ENCODE assay signal across 12 cellular contexts in the genomic region with DNA sequence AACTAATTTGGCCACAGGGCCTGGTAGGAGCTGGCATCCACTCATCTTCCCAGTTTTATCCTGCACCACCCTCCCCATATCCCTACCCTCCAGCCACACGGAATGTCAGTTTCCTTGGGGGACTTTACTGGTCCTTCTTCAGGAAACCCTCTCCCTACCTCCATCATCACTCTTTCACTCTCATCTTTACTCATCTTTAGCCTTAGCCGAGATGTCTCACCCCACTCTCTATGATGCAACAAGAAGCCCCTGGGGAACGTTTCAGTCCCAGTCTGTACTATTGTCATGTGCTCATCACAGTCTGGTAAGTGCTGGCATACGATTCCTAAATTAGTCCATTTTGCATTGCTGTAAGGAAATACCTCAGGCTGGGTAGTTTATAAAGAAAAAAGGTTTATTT. TPM values are rescaled to one million over a fixed set of nuclear protein-coding genes. Genes with fewer than 3 reads are reported as not detected.
A peak's percentile ranks its signal among the peaks of the same experiment; 100 is the strongest.
DNase-seq lines count a peak whose midpoint lies in the region; ATAC-seq and TF ChIP-seq lines count a peak whose summit lies in the region.
"Had no signal": no experiment of that assay in that cellular context is flagged by ENCODE, and none has a peak within 500 bp of the region (broad histone marks: within the 10 kb centered on the region; RNA-seq: fewer than 3 reads in every experiment).

No MANE protein-coding gene starts in this region.

- H3K9me3 Mint-ChIP-seq in naive thymus-derived CD4-positive, alpha-beta T cell = no peaks in the 10 kb centered on the region
- H3K9me3 Mint-ChIP-seq: brain, memory B cell had no signal

- H3K4me3 ChIP-seq in AG10803 (ENCODE audit: low read length) = no peak overlapping the region
- H3K4me3 ChIP-seq in osteoblast (ENCODE audit: insufficient read depth, low read length) = no peak overlapping the region
- no peak overlapping the region for H3K4me3 ChIP-seq in naive thymus-derived CD4-positive, alpha-beta T cell (ENCODE audit: low read length)

- TF ChIP-seq CTCF in AG10803 (conservative IDR thresholded peaks at IDR 0.05; ENCODE audit: low read length) (no peak), osteoblast (IDR thresholded peaks at IDR 0.05; ENCODE audit: extremely low read depth, low read depth, low read length) (no peak)

- H3K4me1 Mint-ChIP-seq in naive thymus-derived CD4-positive, alpha-beta T cell = no peaks in the 10 kb centered on the region
- H3K4me1 Mint-ChIP-seq: brain had no signal

- H2AFZ ChIP-seq in osteoblast (ENCODE audit: low read length) = no peak overlapping the region

- no peak overlapping the region for H3K4me3 Mint-ChIP-seq in naive thymus-derived CD4-positive, alpha-beta T cell
- H3K4me3 Mint-ChIP-seq: brain, memory B cell had no signal

- intact Hi-C loops in naive thymus-derived CD4-positive, alpha-beta T cell (cut with micrococcal nuclease) = no loop called here

- CTCF ChIA-PET in naive thymus-derived CD4-positive, alpha-beta T cell (lab: Charles Lee) = no interaction called here

- peak; percentile 77 for ATAC-seq in GM18909 (IDR thresholded peaks at IDR 0.05; ENCODE audit: poor library complexity, unreplicated experiment)
- peak; percentile 74 for ATAC-seq in HG02588 (IDR thresholded peaks at IDR 0.05; ENCODE audit: unreplicated experiment)
- ATAC-seq in HG03457 (IDR thresholded peaks at IDR 0.05; ENCODE audit: unreplicated experiment) = peak; percentile 51
- no peak for ATAC-seq in naive thymus-derived CD4-positive, alpha-beta T cell

- H3K27ac Mint-ChIP-seq in naive thymus-derived CD4-positive, alpha-beta T cell = no peak overlapping the region
- H3K27ac Mint-ChIP-seq: brain, memory B cell had no signal

- no peaks in the 10 kb centered on the region for H3K4me1 ChIP-seq in osteoblast (ENCODE audit: insufficient read depth, low read length)
- H3K4me1 ChIP-seq in naive thymus-derived CD4-positive, alpha-beta T cell (ENCODE audit: control insufficient read depth in 2 of 2, insufficient read depth in 2 of 2, low read length in 2 of 2) = no peaks in the 10 kb centered on the region

- peaks cover 0 to 17% (median 3%) of the 10 kb centered on the region in 5 donors for H3K36me3 Mint-ChIP-seq in naive thymus-derived CD4-positive, alpha-beta T cell

- no peak overlapping the region for H3K4me2 ChIP-seq in osteoblast (ENCODE audit: insufficient read depth, low read length)

- H3K79me2 ChIP-seq in osteoblast (ENCODE audit: insufficient read depth, low read length) = no peaks in the 10 kb centered on the region

- POLR2A ChIA-PET in naive thymus-derived CD4-positive, alpha-beta T cell (lab: Charles Lee) = no interaction called here

- H3K9me3 ChIP-seq in osteoblast (ENCODE audit: low read depth, low read length) = no peaks in the 10 kb centered on the region
- no peaks in the 10 kb centered on the region for H3K9me3 ChIP-seq in naive thymus-derived CD4-positive, alpha-beta T cell (ENCODE audit: control insufficient read depth in 2 of 3, low read length in 3 of 3)

- no peaks in the 10 kb centered on the region for H3K27me3 Mint-ChIP-seq in naive thymus-derived CD4-positive, alpha-beta T cell
- H3K27me3 Mint-ChIP-seq: brain, memory B cell had no signal

- H3K27me3 ChIP-seq in osteoblast (ENCODE audit: insufficient read depth, low read length) = no peaks in the 10 kb centered on the region
- no peaks in the 10 kb centered on the region for H3K27me3 ChIP-seq in naive thymus-derived CD4-positive, alpha-beta T cell (ENCODE audit: control insufficient read depth in 2 of 2, insufficient read depth in 2 of 2, low read length in 2 of 2)

- DNase-seq in AG10803 (ENCODE audit: low read depth) = peak; percentile 5
- DNase-seq in osteoblast (ENCODE audit: insufficient read length, low spot score, missing footprints) = no peak
- no peak for DNase-seq in AML-193 (lab: John Stamatoyannopoulos, UW)
- DNase-seq in naive thymus-derived CD4-positive, alpha-beta T cell = no peak
- no peak for DNase-seq in activated naive CD4-positive, alpha-beta T cell (lab: John Stamatoyannopoulos, UW)
- DNase-seq: NCI-H2081; stimulated activated CD4-positive, alpha-beta T cell treated with anti-CD3 and anti-CD28 coated beads, Interleukin-4, amount 100 ng/mL, for 4 hours had no signal

- no peak overlapping the region for H3K27ac ChIP-seq in osteoblast (ENCODE audit: low read depth, low read length)
- H3K27ac ChIP-seq in naive thymus-derived CD4-positive, alpha-beta T cell (ENCODE audit: low read depth, low read length) = no peak overlapping the region

- H4K20me1 ChIP-seq in osteoblast (ENCODE audit: insufficient read depth, low read length) = no peaks in the 10 kb centered on the region

- no peaks in the 10 kb centered on the region for H3K36me3 ChIP-seq in osteoblast (ENCODE audit: insufficient read depth, low read length)
- peaks cover 0 to 4% (median 0%) of the 10 kb centered on the region in 3 experiments for H3K36me3 ChIP-seq in naive thymus-derived CD4-positive, alpha-beta T cell (ENCODE audit: control insufficient read depth in 2 of 3, insufficient read depth in 3 of 3, low read length in 3 of 3)

RNA-seq across cellular contexts. Expression of gene TMEM248, which starts 34.9 kb away (rescaled TPM):
- 118 and 131 TPM in 2 replicates for total RNA-seq in osteoblast
- total RNA-seq in naive thymus-derived CD4-positive, alpha-beta T cell = 100 to 1,000 TPM in 1 of 5 experiments, 10 to 100 TPM in 4; 81.0 to 107 (median 91.6) TPM
- polyA plus RNA-seq in naive thymus-derived CD4-positive, alpha-beta T cell = 100 to 1,000 TPM; 104 to 106 TPM
